In genomic region chr5:14810941-14811573, GRCh38 we compare ENCODE assay signal across 13 cellular contexts.
DNase-seq lines count a peak whose midpoint lies in the region; ATAC-seq and TF ChIP-seq lines count a peak whose summit lies in the region.
"Had no signal": no experiment of that assay in that cellular context is flagged by ENCODE, and none has a peak within 500 bp of the region (broad histone marks: within the 10 kb centered on the region; RNA-seq: fewer than 3 reads in every experiment).

No MANE protein-coding gene starts in this region.

- peaks cover 42% of the 10 kb centered on the region for H3K4me1 ChIP-seq in CD8-positive, alpha-beta T cell (ENCODE audit: insufficient read depth, low read length)
- peaks cover 50% of the 10 kb centered on the region for H3K4me1 ChIP-seq in KMS-11 (ENCODE audit: low read depth, poor library complexity, severe bottlenecking)

- no peak overlapping the region for H2AFZ ChIP-seq in KMS-11 (ENCODE audit: low read depth)

- intact Hi-C loops in CD8-positive, alpha-beta T cell (cut with DNase I, micrococcal nuclease) = loop anchor here in 1 of 2 experiments (5.0 kb wide), 1 partner anchor 61 kb away; the partner anchor contains the start of gene ANKH
- intact Hi-C loops in posterior cingulate gyrus (cut with DNase I) = loop anchor here (5.0 kb wide), 1 partner anchor 61 kb away; the partner anchor contains the start of gene ANKH

- H3K9ac ChIP-seq in KMS-11 = peak overlapping the region; percentile 58; the same call in 1 of the 2 replicates

- TF ChIP-seq CTCF in CD8-positive, alpha-beta T cell (IDR thresholded peaks at IDR 0.05) = no peak
- no peak for TF ChIP-seq CTCF in KMS-11 (conservative IDR thresholded peaks at IDR 0.05; ENCODE audit: low read depth, low read length)

- POLR2A ChIA-PET in CD8-positive, alpha-beta T cell (lab: Charles Lee) = no interaction called here

- ATAC-seq in CD8-positive, alpha-beta T cell = no peak
- ATAC-seq in natural killer cell treated with Interleukin-12 subunit alpha and Interleukin-12 subunit beta and Interleukin-15 and Interleukin-18, amount 100 ng/mL, for 72 hours = no peak

- no peak for DNase-seq in CD8-positive, alpha-beta T cell
- DNase-seq in natural killer cell treated with Interleukin-12 subunit alpha and Interleukin-12 subunit beta and Interleukin-15 and Interleukin-18, amount 100 ng/mL, for 72 hours (ENCODE audit: low spot score) = no peak
- DNase-seq in posterior cingulate gyrus = no peak
- no peak for DNase-seq in NOMO-1 treated with DMSO at 0.1 percent for 48 hours (lab: John Stamatoyannopoulos, UW; ENCODE audit: unreplicated experiment)
- DNase-seq in NCI-H82 treated with DMSO at 0.1 percent for 48 hours (lab: John Stamatoyannopoulos, UW; ENCODE audit: unreplicated experiment) = no peak
- DNase-seq in activated CD4-positive, CD25-positive, alpha-beta regulatory T cell (lab: John Stamatoyannopoulos, UW) = no peak
- DNase-seq: DMS53; erythroblast; SIG-M5; stimulated activated CD4-positive, alpha-beta T cell treated with anti-CD3 and anti-CD28 coated beads, Interleukin-4, amount 100 ng/mL, for 24 hours; thyroid gland had no signal

- no peaks in the 10 kb centered on the region for H3K9me3 Mint-ChIP-seq in CD8-positive, alpha-beta T cell
- no peaks in the 10 kb centered on the region for H3K9me3 Mint-ChIP-seq in natural killer cell treated with Interleukin-12 subunit alpha and Interleukin-12 subunit beta and Interleukin-15 and Interleukin-18, amount 100 ng/mL, for 72 hours

- no peaks in the 10 kb centered on the region for H3K9me3 ChIP-seq in CD8-positive, alpha-beta T cell (ENCODE audit: low read length)
- H3K9me3 ChIP-seq: thyroid gland had no signal

- H4K20me1 ChIP-seq in KMS-11 (ENCODE audit: insufficient read depth) = no peaks in the 10 kb centered on the region

- H3K27ac ChIP-seq in CD8-positive, alpha-beta T cell (ENCODE audit: low read depth, low read length) = no peak overlapping the region
- H3K27ac ChIP-seq in KMS-11 (peak overlapping the region; percentile 90), angular gyrus (ENCODE audit: low read depth, low read length) (peak overlapping the region; percentile 19)

- no peak overlapping the region for H3K4me3 ChIP-seq in CD8-positive, alpha-beta T cell (ENCODE audit: low read depth, low read length)
- no peak overlapping the region for H3K4me3 ChIP-seq in KMS-11 (IDR thresholded peaks at IDR 0.05; ENCODE audit: insufficient read depth, low read depth, low read length)
- H3K4me3 ChIP-seq: thyroid gland had no signal

- peaks cover 59% of the 10 kb centered on the region for H3K4me1 Mint-ChIP-seq in CD8-positive, alpha-beta T cell (ENCODE audit: low read depth)
- H3K4me1 Mint-ChIP-seq in natural killer cell treated with Interleukin-12 subunit alpha and Interleukin-12 subunit beta and Interleukin-15 and Interleukin-18, amount 100 ng/mL, for 72 hours (ENCODE audit: low read depth in 2 of 2) = peaks cover 44 to 65% of the 10 kb centered on the region in 2 donors

- CTCF ChIA-PET in CD8-positive, alpha-beta T cell (lab: Charles Lee) = no interaction called here

- H3K27ac Mint-ChIP-seq in CD8-positive, alpha-beta T cell = peak overlapping the region; percentile 91
- peak overlapping the region; percentile 97 to 98 for H3K27ac Mint-ChIP-seq in natural killer cell treated with Interleukin-12 subunit alpha and Interleukin-12 subunit beta and Interleukin-15 and Interleukin-18, amount 100 ng/mL, for 72 hours

- H3K27me3 Mint-ChIP-seq in CD8-positive, alpha-beta T cell (ENCODE audit: low read depth) = no peaks in the 10 kb centered on the region
- H3K27me3 Mint-ChIP-seq in natural killer cell treated with Interleukin-12 subunit alpha and Interleukin-12 subunit beta and Interleukin-15 and Interleukin-18, amount 100 ng/mL, for 72 hours = no peaks in the 10 kb centered on the region

- peaks cover 10% of the 10 kb centered on the region for H3K36me3 Mint-ChIP-seq in CD8-positive, alpha-beta T cell
- no peaks in the 10 kb centered on the region for H3K36me3 Mint-ChIP-seq in natural killer cell treated with Interleukin-12 subunit alpha and Interleukin-12 subunit beta and Interleukin-15 and Interleukin-18, amount 100 ng/mL, for 72 hours

- H3K4me2 ChIP-seq in KMS-11 = peak overlapping the region; percentile 92

- H3K4me3 Mint-ChIP-seq in CD8-positive, alpha-beta T cell = peak overlapping the region; percentile 80
- H3K4me3 Mint-ChIP-seq in natural killer cell treated with Interleukin-12 subunit alpha and Interleukin-12 subunit beta and Interleukin-15 and Interleukin-18, amount 100 ng/mL, for 72 hours = peak overlapping the region; percentile 89

- H3K27me3 ChIP-seq in CD8-positive, alpha-beta T cell (ENCODE audit: insufficient read depth, low read length) = no peaks in the 10 kb centered on the region
- H3K27me3 ChIP-seq in KMS-11 (ENCODE audit: insufficient read depth, low read depth) = no peaks in the 10 kb centered on the region
- H3K27me3 ChIP-seq: thyroid gland had no signal

- no peaks in the 10 kb centered on the region; the same call in 1 of the 2 replicates for H3K79me2 ChIP-seq in KMS-11 (ENCODE audit: insufficient read depth, low read depth)

- H3K36me3 ChIP-seq in CD8-positive, alpha-beta T cell (ENCODE audit: insufficient read depth, low read length) = no peaks in the 10 kb centered on the region
- no peaks in the 10 kb centered on the region for H3K36me3 ChIP-seq in KMS-11 (ENCODE audit: insufficient read depth)
- H3K36me3 ChIP-seq: thyroid gland had no signal
